20 cellular contexts compared by ENCODE assay signal in genomic region chr16:19481291-19481690, GRCh38.
"Had no signal": no experiment of that assay in that cellular context is flagged by ENCODE, and none has a peak within 500 bp of the region (broad histone marks: within the 10 kb centered on the region; RNA-seq: fewer than 3 reads in every experiment).

No MANE protein-coding gene starts in this region.

- H3K36me3 Mint-ChIP-seq: naive thymus-derived CD8-positive, alpha-beta T cell; stimulated activated naive B cell treated with anti-CD40 and anti-IgM and Interleukin-4, amounts not matched to agents 10 μg/mL and 1 μg/mL and 100 μg/mL, for 72 hours had no signal

- H3K9me3 ChIP-seq: ascending aorta, colonic mucosa, neutrophil, right lobe of liver, spleen, transverse colon had no signal

- H3K4me3 ChIP-seq: ascending aorta, colonic mucosa, right lobe of liver, spleen, transverse colon had no signal

- H3K27me3 ChIP-seq: ascending aorta, colonic mucosa, neutrophil, right lobe of liver, transverse colon had no signal

- H3K27ac Mint-ChIP-seq: activated CD4-positive, alpha-beta T cell treated with anti-CD3 and anti-CD28 coated beads for 36 hours; activated CD8-positive, alpha-beta T cell treated with anti-CD3 and anti-CD28 coated beads for 36 hours; naive thymus-derived CD8-positive, alpha-beta T cell; stimulated activated naive B cell treated with anti-CD40 and anti-IgM and Interleukin-4, amounts not matched to agents 10 μg/mL and 1 μg/mL and 100 μg/mL, for 72 hours had no signal

- FAIRE-seq: endothelial cell of umbilical vein had no signal

- H3K27ac ChIP-seq: ascending aorta, colonic mucosa, neutrophil, right lobe of liver, spleen, transverse colon, VCaP had no signal

- H3K4me3 Mint-ChIP-seq: activated CD4-positive, alpha-beta T cell treated with anti-CD3 and anti-CD28 coated beads for 36 hours; activated CD8-positive, alpha-beta T cell treated with anti-CD3 and anti-CD28 coated beads for 36 hours; naive thymus-derived CD8-positive, alpha-beta T cell; stimulated activated naive B cell treated with anti-CD40 and anti-IgM and Interleukin-4, amounts not matched to agents 10 μg/mL and 1 μg/mL and 100 μg/mL, for 72 hours had no signal

- H3K36me3 ChIP-seq: ascending aorta, colonic mucosa, neutrophil, right lobe of liver, spleen had no signal

- H3K4me1 Mint-ChIP-seq: activated CD4-positive, alpha-beta T cell treated with anti-CD3 and anti-CD28 coated beads for 36 hours; naive thymus-derived CD8-positive, alpha-beta T cell; stimulated activated naive B cell treated with anti-CD40 and anti-IgM and Interleukin-4, amounts not matched to agents 10 μg/mL and 1 μg/mL and 100 μg/mL, for 72 hours had no signal

- ATAC-seq: activated CD4-positive, alpha-beta T cell treated with anti-CD3 and anti-CD28 coated beads for 36 hours; activated CD8-positive, alpha-beta T cell treated with anti-CD3 and anti-CD28 coated beads for 36 hours; left colon; naive thymus-derived CD8-positive, alpha-beta T cell; stimulated activated naive B cell treated with anti-CD40 and anti-IgM and Interleukin-4, amounts not matched to agents 10 μg/mL and 1 μg/mL and 100 μg/mL, for 72 hours had no signal

- H3K9me3 Mint-ChIP-seq: activated CD8-positive, alpha-beta T cell treated with anti-CD3 and anti-CD28 coated beads for 36 hours had no signal

- DNase-seq: activated CD4-positive, alpha-beta T cell treated with anti-CD3 and anti-CD28 coated beads for 36 hours; activated CD8-positive, alpha-beta memory T cell treated with anti-CD3 and anti-CD28 coated beads, Interleukin-2, amount 50 U/mL, for 4 hours; activated CD8-positive, alpha-beta T cell treated with anti-CD3 and anti-CD28 coated beads for 36 hours; activated naive CD4-positive, alpha-beta T cell; caudate nucleus; colonic mucosa; glutamatergic neuron; left colon; naive thymus-derived CD8-positive, alpha-beta T cell; right lobe of liver; spleen; stimulated activated CD4-positive, alpha-beta T cell treated with anti-CD3 and anti-CD28 coated beads, Interleukin-1b, Interleukin-23, amount 100 ng/mL, for 48 hours; stimulated activated naive B cell treated with anti-CD40 and anti-IgM and Interleukin-4, amounts not matched to agents 10 μg/mL and 1 μg/mL and 100 μg/mL, for 72 hours; substantia nigra; T1000; transverse colon had no signal

- H3K4me1 ChIP-seq: ascending aorta, colonic mucosa, right lobe of liver, spleen, transverse colon had no signal
